Comparison of ENCODE assay signal across 23 cellular contexts in the genomic region with DNA sequence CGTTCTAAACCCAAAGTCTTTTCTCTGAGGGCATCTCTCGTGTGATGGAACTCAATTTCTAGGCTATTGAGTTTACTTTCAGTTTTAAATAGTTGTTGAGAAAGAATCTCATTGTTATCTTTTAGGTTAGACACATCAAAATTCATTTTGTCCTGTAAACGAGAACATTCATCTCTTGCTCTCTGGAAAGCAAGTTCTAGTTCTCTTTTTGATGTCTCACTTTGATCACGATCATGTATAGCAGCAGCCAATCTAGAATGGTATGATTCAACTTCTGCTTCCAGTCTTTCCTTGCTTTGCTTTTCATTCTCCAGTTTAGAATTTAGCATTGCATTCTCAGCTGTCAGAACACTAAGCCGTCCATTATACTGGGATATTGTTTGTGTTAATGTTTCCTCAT.
DNase-seq lines count a peak whose midpoint lies in the region; ATAC-seq and TF ChIP-seq lines count a peak whose summit lies in the region.
"Had no signal": no experiment of that assay in that cellular context is flagged by ENCODE, and none has a peak within 500 bp of the region (broad histone marks: within the 10 kb centered on the region; RNA-seq: fewer than 3 reads in every experiment).

No MANE protein-coding gene starts in this region.

- H3K4me1 Mint-ChIP-seq in activated naive CD4-positive, alpha-beta T cell treated with anti-CD3 and anti-CD28 coated beads, Interleukin-2, amount 10 ng/mL, durations not matched to agents 7 days and 5 days = peaks cover 17% of the 10 kb centered on the region
- H3K4me1 Mint-ChIP-seq in activated CD4-positive, alpha-beta memory T cell treated with anti-CD3 and anti-CD28 coated beads for 36 hours (ENCODE audit: low read depth) = peaks cover 12% of the 10 kb centered on the region
- no peaks in the 10 kb centered on the region for H3K4me1 Mint-ChIP-seq in osteocyte (ENCODE audit: unreplicated experiment)
- no peaks in the 10 kb centered on the region for H3K4me1 Mint-ChIP-seq in type B pancreatic cell (ENCODE audit: unreplicated experiment)
- H3K4me1 Mint-ChIP-seq: activated B cell treated with CpG ODN at 0.5 μM for 24 hours, naive B cell had no signal

- TF ChIP-seq POLR2A in IMR-90 (IDR thresholded peaks at IDR 0.05; ENCODE audit: low read depth, low read length) = no peak

- peaks cover 7% of the 10 kb centered on the region for H3K36me3 ChIP-seq in IMR-90 (ENCODE audit: control insufficient read depth, insufficient read depth, low read length)

- BruUV-seq in IMR-90 (replicated peaks; lab: Mats Ljungman, UMichigan) = TSS peak; percentile 97

- H4K20me1 ChIP-seq in IMR-90 (ENCODE audit: insufficient read depth, low read length) = no peaks in the 10 kb centered on the region

- H3K9me3 ChIP-seq in IMR-90 (ENCODE audit: control insufficient read depth, insufficient read depth, low read length) = no peaks in the 10 kb centered on the region
- H3K9me3 ChIP-seq: transverse colon had no signal

- TF ChIP-seq CTCF in IMR-90 (conservative IDR thresholded peaks at IDR 0.05; ENCODE audit: low read depth, low read length) (no peak), osteocyte (IDR thresholded peaks at IDR 0.05) (no peak), type B pancreatic cell (conservative IDR thresholded peaks at IDR 0.05) (no peak)

- H2BK120ac ChIP-seq in IMR-90 (ENCODE audit: low read depth, low read length) = no peak overlapping the region

- CTCF ChIA-PET in activated naive CD4-positive, alpha-beta T cell treated with anti-CD3 and anti-CD28 coated beads, Interleukin-2, amount 10 ng/mL, durations not matched to agents 7 days and 5 days (lab: Charles Lee) = no interaction called here
- CTCF ChIA-PET in IMR-90 (lab: Yijun Ruan, JAX) = no interaction called here
- CTCF ChIA-PET in activated CD4-positive, alpha-beta memory T cell treated with anti-CD3 and anti-CD28 coated beads for 36 hours (lab: Charles Lee) = interaction anchor here (0.6 kb wide), 1 partner anchor 189 kb away, joined by 5 read pairs; no protein-coding TSS in a partner anchor

- ATAC-seq in IMR-90 (ENCODE audit: low read depth) (no peak), HG02884 (IDR thresholded peaks at IDR 0.05; ENCODE audit: unreplicated experiment) (no peak)
- ATAC-seq: stimulated activated naive CD8-positive, alpha-beta T cell treated with anti-CD3 and anti-CD28 coated beads, Interleukin-15, Interleukin-2, amounts not matched to agents 100 U/mL and 50 U/mL, for 24 hours had no signal

- no peak overlapping the region for H4K91ac ChIP-seq in IMR-90 (ENCODE audit: insufficient read depth, low read depth, low read length)

- in situ Hi-C loops in IMR-90 (cut with MboI; ENCODE audit: low sequenced_read_pairs) = no loop called here

- POLR2A ChIA-PET in IMR-90 (lab: Charles Lee; ENCODE audit: unreplicated experiment) = no interaction called here
- POLR2A ChIA-PET in activated CD4-positive, alpha-beta memory T cell treated with anti-CD3 and anti-CD28 coated beads for 36 hours (lab: Charles Lee) = no interaction called here

- H2AK5ac ChIP-seq in IMR-90 (ENCODE audit: low read depth, low read length) = no peak overlapping the region

- H4K5ac ChIP-seq in IMR-90 (ENCODE audit: low read depth, low read length) = no peak overlapping the region

- dilution Hi-C loops in IMR-90 (cut with HindIII; ENCODE audit: low sequenced_read_pairs, unreplicated experiment) = no loop called here

- H2AK9ac ChIP-seq in IMR-90 (replicated peaks; ENCODE audit: low read depth, low read length, poor library complexity) = no peak overlapping the region

- 100% methylated on average over 2 of the region's 5 CpGs; no CpG with 5 or more reads in 1 of the 2 experiments for WGBS in IMR-90 (ENCODE audit: extremely low coverage in 2 of 2, insufficient read length in 1 of 2), 2 experiments

- peak overlapping the region; percentile 55 for H3K4me3 Mint-ChIP-seq in activated naive CD4-positive, alpha-beta T cell treated with anti-CD3 and anti-CD28 coated beads, Interleukin-2, amount 10 ng/mL, durations not matched to agents 7 days and 5 days
- peak overlapping the region; percentile 46 for H3K4me3 Mint-ChIP-seq in activated CD4-positive, alpha-beta memory T cell treated with anti-CD3 and anti-CD28 coated beads for 36 hours
- no peak overlapping the region for H3K4me3 Mint-ChIP-seq in osteocyte (ENCODE audit: unreplicated experiment)
- H3K4me3 Mint-ChIP-seq in type B pancreatic cell = no peak overlapping the region
- H3K4me3 Mint-ChIP-seq: activated B cell treated with CpG ODN at 0.5 μM for 24 hours, naive B cell had no signal

- no peak overlapping the region for H3K4ac ChIP-seq in IMR-90 (ENCODE audit: low read depth, low read length)

- no peaks in the 10 kb centered on the region for H3K4me1 ChIP-seq in IMR-90 (ENCODE audit: control insufficient read depth, insufficient read depth, low read length)
- H3K4me1 ChIP-seq: parathyroid adenoma, transverse colon had no signal

- no peak overlapping the region for H2BK5ac ChIP-seq in IMR-90 (ENCODE audit: low read depth, low read length, poor library complexity, severe bottlenecking)

- H3K4me2 ChIP-seq in IMR-90 (ENCODE audit: low read depth, low read length) = no peak overlapping the region

- no peak overlapping the region for H3K18ac ChIP-seq in IMR-90 (ENCODE audit: low read depth, low read length)

- H3K4me3 ChIP-seq in IMR-90 (ENCODE audit: insufficient read depth, low read depth, low read length) = no peak overlapping the region
- H3K4me3 ChIP-seq: GM23248, lung, transverse colon had no signal

- H3K9ac ChIP-seq in IMR-90 (ENCODE audit: low read depth, low read length) = no peak overlapping the region
- H3K9ac ChIP-seq: GM23248, parathyroid adenoma had no signal

- peak overlapping the region; percentile 49 for H3K27ac Mint-ChIP-seq in activated naive CD4-positive, alpha-beta T cell treated with anti-CD3 and anti-CD28 coated beads, Interleukin-2, amount 10 ng/mL, durations not matched to agents 7 days and 5 days
- H3K27ac Mint-ChIP-seq in activated CD4-positive, alpha-beta memory T cell treated with anti-CD3 and anti-CD28 coated beads for 36 hours = peak overlapping the region; percentile 40
- peak overlapping the region; percentile 19 for H3K27ac Mint-ChIP-seq in osteocyte (ENCODE audit: unreplicated experiment)
- H3K27ac Mint-ChIP-seq in type B pancreatic cell = no peak overlapping the region
- H3K27ac Mint-ChIP-seq: activated B cell treated with CpG ODN at 0.5 μM for 24 hours had no signal

- no peak overlapping the region for H2AFZ ChIP-seq in IMR-90 (replicated peaks; ENCODE audit: low read length, poor library complexity)
- H2AFZ ChIP-seq: GM23248, parathyroid adenoma had no signal

- H3K27me3 Mint-ChIP-seq in activated naive CD4-positive, alpha-beta T cell treated with anti-CD3 and anti-CD28 coated beads, Interleukin-2, amount 10 ng/mL, durations not matched to agents 7 days and 5 days = no peaks in the 10 kb centered on the region
- no peaks in the 10 kb centered on the region for H3K27me3 Mint-ChIP-seq in activated CD4-positive, alpha-beta memory T cell treated with anti-CD3 and anti-CD28 coated beads for 36 hours
- H3K27me3 Mint-ChIP-seq in osteocyte (ENCODE audit: unreplicated experiment) (no peaks in the 10 kb centered on the region), type B pancreatic cell (no peaks in the 10 kb centered on the region)
- H3K27me3 Mint-ChIP-seq: activated B cell treated with CpG ODN at 0.5 μM for 24 hours, naive B cell had no signal

- no peaks in the 10 kb centered on the region for H3K27me3 ChIP-seq in IMR-90 (ENCODE audit: control insufficient read depth, insufficient read depth, low read length)
- H3K27me3 ChIP-seq: transverse colon had no signal

- TF ChIP-seq RAD21 in IMR-90 (IDR thresholded peaks at IDR 0.05; ENCODE audit: low read length) = no peak

- no peak overlapping the region for H3K23ac ChIP-seq in IMR-90 (ENCODE audit: low read depth, low read length)

- intact Hi-C loops in IMR-90 (cut with micrococcal nuclease) = no loop called here
- intact Hi-C loops in activated CD4-positive, alpha-beta memory T cell treated with anti-CD3 and anti-CD28 coated beads for 36 hours (cut with micrococcal nuclease) = loop anchor here (10.0 kb wide), 1 partner anchor 70 kb away; no protein-coding TSS in a partner anchor

- H3K79me1 ChIP-seq in IMR-90 (ENCODE audit: low read depth in 1 of 2, low read length in 2 of 2) = no peaks in the 10 kb centered on the region

- H3K36me3 Mint-ChIP-seq in activated naive CD4-positive, alpha-beta T cell treated with anti-CD3 and anti-CD28 coated beads, Interleukin-2, amount 10 ng/mL, durations not matched to agents 7 days and 5 days = peaks cover 32% of the 10 kb centered on the region
- H3K36me3 Mint-ChIP-seq in activated CD4-positive, alpha-beta memory T cell treated with anti-CD3 and anti-CD28 coated beads for 36 hours = peaks cover 15% of the 10 kb centered on the region
- H3K36me3 Mint-ChIP-seq in osteocyte (ENCODE audit: unreplicated experiment) (peaks cover 48% of the 10 kb centered on the region), type B pancreatic cell (peaks cover 25% of the 10 kb centered on the region)

- H4K8ac ChIP-seq in IMR-90 (ENCODE audit: low read depth in 2 of 2, low read length in 2 of 2) = no peak overlapping the region

- no peaks in the 10 kb centered on the region for H3K9me1 ChIP-seq in IMR-90 (ENCODE audit: insufficient read depth, low read length)

- no peak overlapping the region for H3K56ac ChIP-seq in IMR-90 (ENCODE audit: extremely low read depth, insufficient read depth, low read length)

- no peaks in the 10 kb centered on the region for H3K9me3 Mint-ChIP-seq in activated naive CD4-positive, alpha-beta T cell treated with anti-CD3 and anti-CD28 coated beads, Interleukin-2, amount 10 ng/mL, durations not matched to agents 7 days and 5 days
- no peaks in the 10 kb centered on the region for H3K9me3 Mint-ChIP-seq in activated CD4-positive, alpha-beta memory T cell treated with anti-CD3 and anti-CD28 coated beads for 36 hours
- no peaks in the 10 kb centered on the region for H3K9me3 Mint-ChIP-seq in osteocyte (ENCODE audit: unreplicated experiment)
- no peaks in the 10 kb centered on the region for H3K9me3 Mint-ChIP-seq in type B pancreatic cell
- H3K9me3 Mint-ChIP-seq: activated B cell treated with CpG ODN at 0.5 μM for 24 hours, naive B cell had no signal

- no peak overlapping the region for H3K14ac ChIP-seq in IMR-90 (replicated peaks; ENCODE audit: low read depth, low read length)

- H3K27ac ChIP-seq in IMR-90 (ENCODE audit: insufficient read depth, low read length) = no peak overlapping the region
- H3K27ac ChIP-seq: GM23248, parathyroid adenoma, transverse colon had no signal

- DNase-seq in activated naive CD4-positive, alpha-beta T cell treated with anti-CD3 and anti-CD28 coated beads, Interleukin-2, amount 10 ng/mL, durations not matched to agents 7 days and 5 days = no peak
- no peak for DNase-seq in activated naive CD4-positive, alpha-beta T cell treated with anti-CD3 and anti-CD28 coated beads, Interleukin-2, amount 50 U/mL, for 16 hours
- DNase-seq in IMR-90 = no peak
- DNase-seq in activated CD4-positive, alpha-beta memory T cell treated with anti-CD3 and anti-CD28 coated beads for 36 hours = no peak
- no peak for DNase-seq in osteocyte (ENCODE audit: extremely low spot score, unreplicated experiment)
- no peak for DNase-seq in amniotic stem cell (lab: John Stamatoyannopoulos, UW)
- no peak for DNase-seq in type B pancreatic cell (ENCODE audit: extremely low spot score, unreplicated experiment)
- DNase-seq: activated B cell treated with CpG ODN at 0.5 μM for 24 hours; dermis blood vessel endothelial cell; GM23248; hippocampal formation; islet precursor cell; naive B cell; NCI-H146; NCI-H2171; NCI-H526 treated with DMSO at 0.1 percent for 48 hours; SIG-M5; stimulated activated CD4-positive, alpha-beta T cell treated with anti-CD3 and anti-CD28 coated beads, Interleukin-1b, Interleukin-23, amount 100 ng/mL, for 48 hours; stimulated activated naive CD8-positive, alpha-beta T cell treated with anti-CD3 and anti-CD28 coated beads, Interleukin-15, Interleukin-2, amounts not matched to agents 100 U/mL and 50 U/mL, for 24 hours; transverse colon had no signal

- no peak overlapping the region for H2BK20ac ChIP-seq in IMR-90 (ENCODE audit: low read depth, low read length)

- H2BK15ac ChIP-seq in IMR-90 (ENCODE audit: low read depth, low read length) = no peak overlapping the region

Comparison
In these comparisons a context has a peak if more than half of its experiments do, and no peak if none do; other contexts are left out.
1. H3K4me3 Mint-ChIP-seq: peak in activated naive CD4-positive, alpha-beta T cell treated with anti-CD3 and anti-CD28 coated beads, Interleukin-2, amount 10 ng/mL, durations not matched to agents 7 days and 5 days (single experiment) and activated CD4-positive, alpha-beta memory T cell treated with anti-CD3 and anti-CD28 coated beads for 36 hours (single experiment); none in osteocyte (single experiment) and type B pancreatic cell (single experiment).